Comparison of ENCODE assay signal across 17 cellular contexts in genomic region chr10:12201543-12201942, GRCh38. TPM values are rescaled to one million over a fixed set of nuclear protein-coding genes. Genes with fewer than 3 reads are reported as not detected.
DNase-seq lines count a peak whose midpoint lies in the region; ATAC-seq lines count a peak whose summit lies in the region.
"Had no signal": no experiment of that assay in that cellular context is flagged by ENCODE, and none has a peak within 500 bp of the region (broad histone marks: within the 10 kb centered on the region; RNA-seq: fewer than 3 reads in every experiment).

No MANE protein-coding gene starts in this region.

- no peak overlapping the region for H3K4me3 ChIP-seq in CD8-positive, alpha-beta memory T cell (ENCODE audit: low read length)
- H3K4me3 ChIP-seq: ovary had no signal

- peak overlapping the region in 4 of 8 donors; percentile 49 to 70 (median 64) for H3K27ac Mint-ChIP-seq in CD8-positive, alpha-beta memory T cell
- H3K27ac Mint-ChIP-seq in activated naive CD4-positive, alpha-beta T cell treated with anti-CD3 and anti-CD28 coated beads, Interleukin-2, amount 50 U/mL, for 72 hours, result peak overlapping the region; percentile 5 to 23
- H3K27ac Mint-ChIP-seq in stimulated activated naive B cell treated with anti-CD40 and anti-IgM and Interleukin-4, amounts not matched to agents 10 μg/mL and 1 μg/mL and 100 μg/mL, for 72 hours, result no peak overlapping the region

- H3K27me3 Mint-ChIP-seq in CD8-positive, alpha-beta memory T cell, result no peaks in the 10 kb centered on the region
- no peaks in the 10 kb centered on the region for H3K27me3 Mint-ChIP-seq in stimulated activated naive B cell treated with anti-CD40 and anti-IgM and Interleukin-4, amounts not matched to agents 10 μg/mL and 1 μg/mL and 100 μg/mL, for 72 hours

- peak overlapping the region in 4 of 7 donors; percentile 12 to 29 (median 22) for H3K4me3 Mint-ChIP-seq in CD8-positive, alpha-beta memory T cell
- H3K4me3 Mint-ChIP-seq in stimulated activated naive B cell treated with anti-CD40 and anti-IgM and Interleukin-4, amounts not matched to agents 10 μg/mL and 1 μg/mL and 100 μg/mL, for 72 hours, result no peak overlapping the region

- CTCF ChIA-PET in CD8-positive, alpha-beta memory T cell (lab: Charles Lee), result interaction anchor here (1.8 kb wide), 1 partner anchor 13 kb away, joined by 8 read pairs; no protein-coding TSS in a partner anchor

- no peak overlapping the region for H3K27ac ChIP-seq in CD8-positive, alpha-beta memory T cell (ENCODE audit: low read depth, low read length)
- H3K27ac ChIP-seq: ovary had no signal

- DNase-seq in CD8-positive, alpha-beta memory T cell, result no peak
- DNase-seq in HT1080 (ENCODE audit: low read depth) (peak; percentile 65), myocyte (ENCODE audit: low read depth) (peak; percentile 39), NCI-H1092 treated with DMSO at 0.1 percent for 48 hours (lab: John Stamatoyannopoulos, UW) (no peak), SKM-1 treated with dmso at 0.1 percent for 144 hours (lab: John Stamatoyannopoulos, UW; ENCODE audit: unreplicated experiment) (no peak), NCI-H2029 (lab: John Stamatoyannopoulos, UW) (no peak)
- peak in 1 of 2 donors; percentile 20 for DNase-seq in activated naive CD4-positive, alpha-beta T cell treated with anti-CD3 and anti-CD28 coated beads, Interleukin-2, amount 50 U/mL, for 72 hours (ENCODE audit: low spot score in 2 of 2)
- DNase-seq in stimulated activated naive B cell treated with anti-CD40 and anti-IgM and Interleukin-4, amounts not matched to agents 10 μg/mL and 1 μg/mL and 100 μg/mL, for 72 hours, result no peak
- DNase-seq: amniotic stem cell, C1 segment of cervical spinal cord, DMS79, H7, NCI-H1048, NCI-H2171 treated with DMSO at 0.1 percent for 48 hours, ovary, SIG-M5, T1000 had no signal

- peak; percentile 90 to 93 for ATAC-seq in activated naive CD4-positive, alpha-beta T cell treated with anti-CD3 and anti-CD28 coated beads, Interleukin-2, amount 50 U/mL, for 72 hours
- ATAC-seq in stimulated activated naive B cell treated with anti-CD40 and anti-IgM and Interleukin-4, amounts not matched to agents 10 μg/mL and 1 μg/mL and 100 μg/mL, for 72 hours (replicated peaks), result no peak

- peaks cover 4 to 62% (median 21%) of the 10 kb centered on the region in 3 donors for H3K36me3 Mint-ChIP-seq in CD8-positive, alpha-beta memory T cell
- peaks cover 16 to 41% of the 10 kb centered on the region in 2 donors for H3K36me3 Mint-ChIP-seq in activated naive CD4-positive, alpha-beta T cell treated with anti-CD3 and anti-CD28 coated beads, Interleukin-2, amount 50 U/mL, for 72 hours
- peaks cover 20 to 40% of the 10 kb centered on the region in 2 donors for H3K36me3 Mint-ChIP-seq in stimulated activated naive B cell treated with anti-CD40 and anti-IgM and Interleukin-4, amounts not matched to agents 10 μg/mL and 1 μg/mL and 100 μg/mL, for 72 hours

- no peaks in the 10 kb centered on the region for H3K9me3 ChIP-seq in CD8-positive, alpha-beta memory T cell (ENCODE audit: low read length)
- H3K9me3 ChIP-seq: ovary had no signal

- H3K4me1 ChIP-seq in CD8-positive, alpha-beta memory T cell (ENCODE audit: insufficient read depth, low read length), result peaks cover 33% of the 10 kb centered on the region

- peaks cover 26% of the 10 kb centered on the region for H3K36me3 ChIP-seq in CD8-positive, alpha-beta memory T cell (ENCODE audit: insufficient read depth, low read length)
- H3K36me3 ChIP-seq: ovary had no signal

- peaks cover 43 to 73% (median 65%) of the 10 kb centered on the region in 3 donors for H3K4me1 Mint-ChIP-seq in CD8-positive, alpha-beta memory T cell
- H3K4me1 Mint-ChIP-seq in stimulated activated naive B cell treated with anti-CD40 and anti-IgM and Interleukin-4, amounts not matched to agents 10 μg/mL and 1 μg/mL and 100 μg/mL, for 72 hours, result peaks cover 14 to 50% of the 10 kb centered on the region in 2 donors

- POLR2A ChIA-PET in CD8-positive, alpha-beta memory T cell (lab: Charles Lee), result no interaction called here

- H3K9me3 Mint-ChIP-seq in CD8-positive, alpha-beta memory T cell, result no peaks in the 10 kb centered on the region
- no peaks in the 10 kb centered on the region for H3K9me3 Mint-ChIP-seq in activated naive CD4-positive, alpha-beta T cell treated with anti-CD3 and anti-CD28 coated beads, Interleukin-2, amount 50 U/mL, for 72 hours
- H3K9me3 Mint-ChIP-seq in stimulated activated naive B cell treated with anti-CD40 and anti-IgM and Interleukin-4, amounts not matched to agents 10 μg/mL and 1 μg/mL and 100 μg/mL, for 72 hours, result no peaks in the 10 kb centered on the region

- H3K27me3 ChIP-seq in CD8-positive, alpha-beta memory T cell (ENCODE audit: insufficient read depth, low read length, poor library complexity, severe bottlenecking), result no peaks in the 10 kb centered on the region
- H3K27me3 ChIP-seq: ovary had no signal

RNA-seq across cellular contexts. Expression of gene CDC123, which starts 5.6 kb away (rescaled TPM):
- total RNA-seq in CD8-positive, alpha-beta memory T cell, result 100 to 1,000 TPM; 161 to 162 TPM
- 97.5 TPM for polyA plus RNA-seq in CD8-positive, alpha-beta memory T cell
- 356 and 469 TPM in 2 replicates for total RNA-seq in HT1080 (2014; rRNA removed; shearing (Covaris generic))
- 164 and 177 TPM in 2 replicates for polyA plus RNA-seq in HT1080 (2015; cell fraction: cytosol; rRNA removed)
- 120 and 122 TPM in 2 replicates for polyA plus RNA-seq in HT1080 (2015; cell fraction: nucleus; rRNA removed)
- 100 to 1,000 TPM; 116 to 127 TPM for total RNA-seq in activated naive CD4-positive, alpha-beta T cell treated with anti-CD3 and anti-CD28 coated beads, Interleukin-2, amount 50 U/mL, for 72 hours
- 61.7 and 83.4 TPM in 2 replicates for total RNA-seq in myocyte
- 61.7 TPM for polyA plus RNA-seq in myocyte (2012)

RNA-seq across cellular contexts. Expression of gene NUDT5, which starts 5.9 kb away (rescaled TPM):
- 100 to 1,000 TPM; 119 to 125 TPM for total RNA-seq in CD8-positive, alpha-beta memory T cell
- 61.4 TPM for polyA plus RNA-seq in CD8-positive, alpha-beta memory T cell
- 139 and 144 TPM in 2 replicates for total RNA-seq in HT1080 (2014; rRNA removed; shearing (Covaris generic))
- 127 and 137 TPM in 2 replicates for polyA plus RNA-seq in HT1080 (2015; cell fraction: cytosol; rRNA removed)
- polyA plus RNA-seq in HT1080 (2015; cell fraction: nucleus; rRNA removed), result 114 and 122 TPM in 2 replicates
- 100 to 1,000 TPM; 102 to 126 TPM for total RNA-seq in activated naive CD4-positive, alpha-beta T cell treated with anti-CD3 and anti-CD28 coated beads, Interleukin-2, amount 50 U/mL, for 72 hours
- total RNA-seq in myocyte, result 27.9 and 30.7 TPM in 2 replicates
- polyA plus RNA-seq in myocyte (2012), result 49.6 TPM

Comparison
In these comparisons a context has a peak if more than half of its experiments do, and no peak if none do; other contexts are left out.
1. DNase-seq: peak in HT1080 (single experiment) and myocyte (single experiment); none in CD8-positive, alpha-beta memory T cell (0 of 5), NCI-H1092 treated with DMSO at 0.1 percent for 48 hours (single experiment), SKM-1 treated with dmso at 0.1 percent for 144 hours (single experiment), stimulated activated naive B cell treated with anti-CD40 and anti-IgM and Interleukin-4, amounts not matched to agents 10 μg/mL and 1 μg/mL and 100 μg/mL, for 72 hours (single experiment) and NCI-H2029 (single experiment).
2. H3K4me3 Mint-ChIP-seq: peak in CD8-positive, alpha-beta memory T cell (4 of 7); none in stimulated activated naive B cell treated with anti-CD40 and anti-IgM and Interleukin-4, amounts not matched to agents 10 μg/mL and 1 μg/mL and 100 μg/mL, for 72 hours (0 of 2).
3. ATAC-seq: peak in activated naive CD4-positive, alpha-beta T cell treated with anti-CD3 and anti-CD28 coated beads, Interleukin-2, amount 50 U/mL, for 72 hours (2 of 2); none in stimulated activated naive B cell treated with anti-CD40 and anti-IgM and Interleukin-4, amounts not matched to agents 10 μg/mL and 1 μg/mL and 100 μg/mL, for 72 hours (0 of 2).